Comparison of ENCODE assay signal across 21 cellular contexts in genomic region chr20:44416082-44416715, GRCh38. TPM values are rescaled to one million over a fixed set of nuclear protein-coding genes. Genes with fewer than 3 reads are reported as not detected.
A peak's percentile ranks its signal among the peaks of the same experiment; 100 is the strongest.
DNase-seq lines count a peak whose midpoint lies in the region; ATAC-seq, FAIRE-seq and TF ChIP-seq lines count a peak whose summit lies in the region.
"Had no signal": no experiment of that assay in that cellular context is flagged by ENCODE, and none has a peak within 500 bp of the region (broad histone marks: within the 10 kb centered on the region; RNA-seq: fewer than 3 reads in every experiment).

No MANE protein-coding gene starts in this region.

- H2AFZ ChIP-seq in HepG2 (ENCODE audit: low read length) (no peak overlapping the region), osteoblast (ENCODE audit: low read length) (no peak overlapping the region)

- H3K4me1 ChIP-seq in HepG2 (ENCODE audit: insufficient read depth, low read length) (peaks cover 88% of the 10 kb centered on the region), osteoblast (ENCODE audit: insufficient read depth, low read length) (no peaks in the 10 kb centered on the region), uterus (no peaks in the 10 kb centered on the region), sigmoid colon (no peaks in the 10 kb centered on the region)
- H3K4me1 ChIP-seq: A549 had no signal

- peak; percentile 10 for DNase-seq in Right ventricle myocardium superior
- DNase-seq in left ventricle myocardium superior = no peak
- no peak for DNase-seq in HepG2 (ENCODE audit: low spot score)
- DNase-seq in osteoblast (ENCODE audit: insufficient read length, low spot score, missing footprints) = peak; percentile 30
- DNase-seq in uterus = no peak
- DNase-seq in sigmoid colon = no peak
- DNase-seq in effector CD8-positive, alpha-beta T cell (lab: John Stamatoyannopoulos, UW) = no peak
- DNase-seq: AML-193; CD4-positive, alpha-beta T cell; DMS153; DMS79; GF-D8; GOT3; H7; HFFc6; IMR-90 had no signal

- H3K9ac ChIP-seq in HepG2 (ENCODE audit: insufficient read depth, low read depth, low read length) = no peak overlapping the region

- intact Hi-C loops in Right ventricle myocardium superior (cut with DNase I) (no loop called here), left ventricle myocardium superior (cut with micrococcal nuclease) (no loop called here), HepG2 (cut with micrococcal nuclease; ENCODE audit: unreplicated experiment) (loop anchor here (2.0 kb wide), 1 partner anchor 15 kb away; no protein-coding TSS in a partner anchor), uterus (cut with DNase I; ENCODE audit: low total_unique reads) (no loop called here), sigmoid colon (cut with DNase I) (no loop called here)

- peaks cover 15% of the 10 kb centered on the region for H3K79me2 ChIP-seq in HepG2 (ENCODE audit: insufficient read depth, low read length)
- H3K79me2 ChIP-seq in osteoblast (ENCODE audit: insufficient read depth, low read length) = no peaks in the 10 kb centered on the region

- H3K36me3 ChIP-seq in HepG2 (replicated peaks in 1 of 2; ENCODE audit: control insufficient read depth in 1 of 2, insufficient read depth in 2 of 2, low read length in 2 of 2) (peaks cover 67 to 88% of the 10 kb centered on the region in 2 experiments), osteoblast (ENCODE audit: insufficient read depth, low read length) (no peaks in the 10 kb centered on the region), uterus (no peaks in the 10 kb centered on the region), sigmoid colon (no peaks in the 10 kb centered on the region)

- POLR2A ChIA-PET in HepG2 (lab: Yijun Ruan, JAX) = interaction anchor here (2.0 to 11.5 kb wide), 5 partner anchors 13 to 21 kb away, joined by 5 to 556 read pairs (median 100); no protein-coding TSS in a partner anchor

- ATAC-seq in Right ventricle myocardium superior (ENCODE audit: poor library complexity) = no peak
- ATAC-seq in left ventricle myocardium superior = no peak
- ATAC-seq in HepG2 = no peak
- ATAC-seq: A549, HCT116 had no signal

- TF ChIP-seq RAD21 in HepG2 (CRISPR knock-in tag; IDR thresholded peaks at IDR 0.05) = no peak

- H3K4me2 ChIP-seq in HepG2 (ENCODE audit: low read depth, low read length) (no peak overlapping the region), osteoblast (ENCODE audit: insufficient read depth, low read length) (no peak overlapping the region)
- H3K4me2 ChIP-seq: A549 had no signal

- no peak overlapping the region for H3K4me3 ChIP-seq in HepG2 (replicated peaks in 1 of 3; ENCODE audit: insufficient read depth in 1 of 3, low read depth in 2 of 3, low read length in 3 of 3)
- no peak overlapping the region for H3K4me3 ChIP-seq in osteoblast (ENCODE audit: insufficient read depth, low read length)
- no peak overlapping the region for H3K4me3 ChIP-seq in uterus
- no peak overlapping the region for H3K4me3 ChIP-seq in sigmoid colon
- H3K4me3 ChIP-seq: A549 had no signal

- H4K20me1 ChIP-seq in HepG2 (ENCODE audit: insufficient read depth, low read length) (no peaks in the 10 kb centered on the region), osteoblast (ENCODE audit: insufficient read depth, low read length) (no peaks in the 10 kb centered on the region)

- H3K27me3 ChIP-seq in HepG2 (ENCODE audit: control insufficient read depth in 1 of 2, insufficient read depth in 2 of 2, low read length in 2 of 2) = no peaks in the 10 kb centered on the region
- H3K27me3 ChIP-seq in osteoblast (ENCODE audit: insufficient read depth, low read length) = peaks cover 25% of the 10 kb centered on the region
- no peaks in the 10 kb centered on the region for H3K27me3 ChIP-seq in uterus
- H3K27me3 ChIP-seq in sigmoid colon = peaks cover 0 to 12% (median 0%) of the 10 kb centered on the region in 3 donors

- CTCF ChIA-PET in HepG2 (lab: Yijun Ruan, JAX; ENCODE audit: low intra/inter-chr PET ratio, low total read pairs) = no interaction called here

- in situ Hi-C loops in HepG2 (cut with HindIII; ENCODE audit: extremely low pct_ligation_motif_present, low pct_unique_long_range_greater_than_20kb) = no loop called here

- FAIRE-seq in HepG2 (lab: Jason Lieb, UNC) = no peak
- FAIRE-seq: A549 had no signal

- H3K27ac ChIP-seq in HepG2 (ENCODE audit: extremely low read length, insufficient read depth, low read length) = peak overlapping the region; percentile 87
- no peak overlapping the region for H3K27ac ChIP-seq in osteoblast (ENCODE audit: low read depth, low read length)
- no peak overlapping the region for H3K27ac ChIP-seq in uterus
- no peak overlapping the region for H3K27ac ChIP-seq in sigmoid colon
- H3K27ac ChIP-seq: 22Rv1, A549, C4-2B, HL-60 had no signal

- 95% methylated on average over 10 of the region's 10 CpGs for WGBS in HepG2 (ENCODE audit: low lambda C conversion rate)
- 82 to 87% methylated on average over 10 of the region's 10 CpGs for WGBS in sigmoid colon, 2 donors

- TF ChIP-seq POLR2A in HepG2 (IDR thresholded peaks at IDR 0.05; ENCODE audit: insufficient read depth in 1 of 2, low read depth in 2 of 2, low read length in 2 of 2) (peak in 1 of 2 experiments; percentile 33; a peak in 1 of 4 replicates), uterus (IDR thresholded peaks at IDR 0.05) (no peak), sigmoid colon (IDR thresholded peaks at IDR 0.05) (no peak)

- no peak for TF ChIP-seq EP300 in HepG2 (IDR thresholded peaks at IDR 0.05; ENCODE audit: low read depth in 2 of 2, low read length in 2 of 2)
- no peak for TF ChIP-seq EP300 in HepG2 (CRISPR knock-in tag; IDR thresholded peaks at IDR 0.05; ENCODE audit: borderline replicate concordance)
- no peak for TF ChIP-seq EP300 in sigmoid colon (IDR thresholded peaks at IDR 0.05)

- TF ChIP-seq CTCF in HepG2 (CRISPR knock-in tag; IDR thresholded peaks at IDR 0.05) = no peak
- no peak for TF ChIP-seq CTCF in osteoblast (IDR thresholded peaks at IDR 0.05; ENCODE audit: extremely low read depth, low read depth, low read length)
- TF ChIP-seq CTCF in uterus (IDR thresholded peaks at IDR 0.05) = no peak
- no peak for TF ChIP-seq CTCF in sigmoid colon (IDR thresholded peaks at IDR 0.05)

- H3K9me3 ChIP-seq in HepG2 (ENCODE audit: low read length) (no peaks in the 10 kb centered on the region), osteoblast (ENCODE audit: low read depth, low read length) (no peaks in the 10 kb centered on the region), uterus (no peaks in the 10 kb centered on the region), sigmoid colon (no peaks in the 10 kb centered on the region)
- H3K9me3 ChIP-seq: A549 had no signal

- no TSS peak for BruUV-seq in HepG2 (replicated peaks; lab: Mats Ljungman, UMichigan)

TF ChIP-seq in HepG2, 621 proteins besides CTCF, POLR2A, EP300 and RAD21 (continues in another document):
- TF ChIP-seq AGO1 (IDR thresholded peaks at IDR 0.05; ENCODE audit: low read depth, low read length, poor library complexity, severe bottlenecking) (no peak), NCOA5 (CRISPR knock-in tag; IDR thresholded peaks at IDR 0.05) (no peak), PPARG (CRISPR knock-in tag; conservative IDR thresholded peaks at IDR 0.05) (no peak), NFRKB (IDR thresholded peaks at IDR 0.05) (no peak), HNF4A (CRISPR knock-in tag; IDR thresholded peaks at IDR 0.05) (no peak), ZNF572 (CRISPR knock-in tag; IDR thresholded peaks at IDR 0.05) (0 out of 2 replicates have a peak, but pooled peaks have one; percentile 67), POGK (CRISPR knock-in tag; conservative IDR thresholded peaks at IDR 0.05) (no peak), ZIK1 (CRISPR knock-in tag; IDR thresholded peaks at IDR 0.05; ENCODE audit: borderline replicate concordance, low read depth) (no peak)

RNA-seq across cellular contexts. Expression of gene TTPAL, which starts 59.5 kb away (rescaled TPM):
- total RNA-seq in Right ventricle myocardium superior (3.4 TPM), left ventricle myocardium superior (4.1 TPM), HepG2 (2016; rRNA removed; fragmentation: Illumina TruSeq; extraction: Trizol) (18.8 and 25.0 TPM in 2 replicates), osteoblast (12.1 and 12.7 TPM in 2 replicates), uterus (10 to 100 TPM in 2 of 4 donors, 1 to 10 TPM in 2; 4.9 to 18.2 (median 10.0) TPM), sigmoid colon (1 to 10 TPM; 7.2 to 10.0 (median 8.3) TPM)
- 5.5 and 6.4 TPM in 2 replicates for total RNA-seq in HepG2 (2016; cell fraction: cytosol; rRNA removed; fragmentation: Illumina TruSeq; extraction: Trizol; ENCODE audit: low read depth)
- total RNA-seq in HepG2 (2016; cell fraction: insoluble cytoplasmic fraction; rRNA removed; fragmentation: Illumina TruSeq; extraction: Trizol) = 18.9 and 20.5 TPM in 2 replicates
- 9.4 and 11.1 TPM in 2 replicates for total RNA-seq in HepG2 (2016; cell fraction: membrane; rRNA removed; fragmentation: Illumina TruSeq; extraction: Trizol)
- 12.8 and 13.9 TPM in 2 replicates for total RNA-seq in HepG2 (2016; cell fraction: nucleus; rRNA removed; fragmentation: Illumina TruSeq; extraction: Trizol)
- polyA plus RNA-seq in HepG2 (2011; rRNA removed) (4.3 and 6.5 TPM in 2 replicates), sigmoid colon (1 to 10 TPM; 3.0 to 6.4 (median 3.0) TPM)
- polyA plus RNA-seq in HepG2 (2011; cell fraction: cytosol; rRNA removed) = 2.9 and 4.0 TPM in 2 replicates
- polyA plus RNA-seq in HepG2 (2011; cell fraction: nucleus; rRNA removed) = 7.3 and 9.9 TPM in 2 replicates
- polyA plus RNA-seq in HepG2 (2012) = 6.4 and 9.2 TPM in 2 replicates
- polyA plus RNA-seq in HepG2 (2016; cell fraction: cytosol; fragmentation: Illumina TruSeq; extraction: Trizol; ENCODE audit: low read depth) = 0.79 and 1.3 TPM in 2 replicates
- polyA plus RNA-seq in HepG2 (2016; cell fraction: insoluble cytoplasmic fraction; fragmentation: Illumina TruSeq; extraction: Trizol; ENCODE audit: low read depth) = 16.0 and 18.5 TPM in 2 replicates
- 3.7 and 4.2 TPM in 2 replicates for polyA plus RNA-seq in HepG2 (2016; cell fraction: membrane; fragmentation: Illumina TruSeq; extraction: Trizol; ENCODE audit: low read depth)
- 19.0 and 22.5 TPM in 2 replicates for polyA plus RNA-seq in HepG2 (2016; cell fraction: nucleus; fragmentation: Illumina TruSeq; extraction: Trizol; ENCODE audit: insufficient read depth, low read depth)
- polyA minus RNA-seq in HepG2 (2011; rRNA and poly(A)+ RNA removed; ENCODE audit: low replicate concordance) = 13.1 and 21.0 TPM in 2 replicates
- polyA minus RNA-seq in HepG2 (2011; cell fraction: cytosol; rRNA and poly(A)+ RNA removed) = 5.7 and 6.9 TPM in 2 replicates
- 6.1 and 6.7 TPM in 2 replicates for polyA minus RNA-seq in HepG2 (2011; cell fraction: nucleus; rRNA and poly(A)+ RNA removed)

Comparison
In these comparisons a context has a peak if more than half of its experiments do, and no peak if none do; other contexts are left out.
1. DNase-seq: peak in Right ventricle myocardium superior (single experiment) and osteoblast (single experiment); none in left ventricle myocardium superior (single experiment), HepG2 (single experiment), uterus (0 of 2), sigmoid colon (single experiment) and effector CD8-positive, alpha-beta T cell (single experiment).